ENCODE assay signal across 8 cellular contexts in the genomic region with DNA sequence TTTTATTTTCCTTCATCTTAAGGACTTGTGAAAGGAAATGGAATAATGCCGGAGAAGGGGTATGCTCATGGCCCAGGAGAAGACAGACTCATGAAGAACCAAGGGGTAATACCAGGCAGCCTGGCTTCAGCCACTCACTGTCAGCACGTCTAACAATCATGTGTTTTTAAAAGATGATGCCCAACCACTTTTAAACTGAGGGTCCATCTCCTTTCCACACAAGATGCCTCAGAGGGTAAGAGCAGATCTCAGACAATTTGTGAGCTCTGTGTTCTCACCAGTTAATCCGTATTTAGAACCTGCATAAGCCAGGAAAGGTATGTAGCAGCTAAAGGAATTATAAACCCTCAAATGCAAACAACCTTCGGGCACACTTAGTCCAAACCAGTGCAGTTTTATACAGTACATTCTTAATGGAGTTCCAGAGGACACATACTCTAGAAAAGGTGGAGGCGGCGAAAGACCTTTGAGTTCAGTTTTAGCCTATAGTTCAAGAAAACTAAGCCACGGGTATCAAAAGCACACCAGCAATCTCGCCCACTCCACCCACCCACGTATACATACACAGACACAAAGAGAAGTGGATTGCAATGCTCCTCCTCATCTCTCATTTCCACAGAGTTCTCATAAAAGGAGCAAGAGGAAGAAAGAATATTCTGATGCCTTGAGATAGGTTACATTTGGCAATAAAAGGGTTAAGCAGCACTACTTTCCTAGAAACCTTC. TPM values are rescaled to one million over a fixed set of nuclear protein-coding genes. Genes with fewer than 3 reads are reported as not detected.
DNase-seq lines count a peak whose midpoint lies in the region; ATAC-seq, FAIRE-seq and TF ChIP-seq lines count a peak whose summit lies in the region.

No MANE protein-coding gene starts in this region.

- DNase-seq in CD14-positive monocyte (ENCODE audit: low spot score) (no peak), HCT116 (ENCODE audit: low read depth, low spot score) (no peak), mesendoderm (no peak), frontal cortex (ENCODE audit: low spot score in 2 of 2) (no peak), brain microvascular endothelial cell (no peak)

- H3K9me3 ChIP-seq in HCT116 (ENCODE audit: control insufficient read depth in 1 of 2, insufficient read depth in 1 of 2, low read depth in 1 of 2, low read length in 2 of 2), result no peaks in the 10 kb centered on the region

- no peak overlapping the region for H2BK120ac ChIP-seq in mesendoderm (ENCODE audit: low read depth, low read length)

- H4K20me1 ChIP-seq in HCT116 (ENCODE audit: insufficient read depth), result peaks cover 20% of the 10 kb centered on the region; the same call in 1 of the 2 replicates

- H2AK5ac ChIP-seq in mesendoderm (ENCODE audit: low read length), result no peak overlapping the region

- TF ChIP-seq CTCF in CD14-positive monocyte (IDR thresholded peaks at IDR 0.05), result no peak
- no peak for TF ChIP-seq CTCF in HCT116 (IDR thresholded peaks at IDR 0.05 in 2 of 3, conservative IDR thresholded peaks at IDR 0.05 in 1 of 3; ENCODE audit: borderline replicate concordance in 1 of 3, insufficient read depth in 1 of 3, low read depth in 2 of 3, low read length in 2 of 3)
- no peak for TF ChIP-seq CTCF in brain microvascular endothelial cell (IDR thresholded peaks at IDR 0.05; ENCODE audit: low read depth, low read length, missing control alignments)

- no peak overlapping the region for H4K5ac ChIP-seq in mesendoderm (ENCODE audit: low read length)

- no peak overlapping the region for H2BK5ac ChIP-seq in mesendoderm (ENCODE audit: low read length)

- H2BK15ac ChIP-seq in mesendoderm (replicated peaks; ENCODE audit: low read depth), result no peak overlapping the region

- H3K9ac ChIP-seq in HCT116 (ENCODE audit: low read length), result no peak overlapping the region
- peak overlapping the region; percentile 6 for H3K9ac ChIP-seq in mesendoderm (ENCODE audit: low read length)

- H3K4me2 ChIP-seq in HCT116 (ENCODE audit: low read length), result peak overlapping the region; percentile 79; the same call in 1 of the 2 replicates
- peak overlapping the region; percentile 24 for H3K4me2 ChIP-seq in mesendoderm (ENCODE audit: low read length)

- no peak overlapping the region for H3K4ac ChIP-seq in mesendoderm (ENCODE audit: low read depth, low read length)

- CTCF ChIA-PET in HCT116 (lab: Charles Lee), result interaction anchor here (1.3 kb wide), 1 partner anchor 24 kb away, joined by 4 read pairs; no protein-coding TSS in a partner anchor

- TF ChIP-seq RAD21 in HCT116 (IDR thresholded peaks at IDR 0.05; ENCODE audit: low read depth), result no peak

- no peak overlapping the region for H3K23ac ChIP-seq in mesendoderm (ENCODE audit: low read length)

- H4K8ac ChIP-seq in mesendoderm (ENCODE audit: low read depth, low read length), result no peak overlapping the region

- RAD21 ChIA-PET in HCT116 (lab: Charles Lee; ENCODE audit: low non-redundant PET in 1 of 2, low total read pairs in 2 of 2, uncharacterized antibody in 2 of 2, unreplicated experiment in 2 of 2), result no interaction called here

- in situ Hi-C loops in brain microvascular endothelial cell (cut with HindIII; ENCODE audit: low pct_ligation_motif_present, low sequenced_read_pairs), result no loop called here

- peak overlapping the region; percentile 99 for H3K4me3 Mint-ChIP-seq in CD14-positive monocyte
- H3K4me3 Mint-ChIP-seq in activated naive CD8-positive, alpha-beta T cell, result peak overlapping the region; percentile 99

- no TSS peak for BruUV-seq in HCT116 (replicated peaks; lab: Mats Ljungman, UMichigan)

- no CpG with 5 or more reads among the region's 9 CpGs for whole genome bisulfite sequencing in mesendoderm (ENCODE audit: extremely low coverage, insufficient coverage, low lambda C conversion rate)

- H3K27ac ChIP-seq in HCT116 (ENCODE audit: low read depth, low read length) (no peak overlapping the region), mesendoderm (ENCODE audit: low read depth, low read length) (no peak overlapping the region), brain microvascular endothelial cell (no peak overlapping the region)

- H3K9me2 ChIP-seq in HCT116 (ENCODE audit: insufficient read depth), result no peaks in the 10 kb centered on the region

- no peak for FAIRE-seq in frontal cortex (lab: Jason Lieb, UNC)

- peaks cover 7% of the 10 kb centered on the region for H3K79me1 ChIP-seq in mesendoderm (ENCODE audit: low read length)

- peaks cover 0 to 3% (median 0%) of the 10 kb centered on the region in 7 donors for H3K9me3 Mint-ChIP-seq in CD14-positive monocyte
- no peaks in the 10 kb centered on the region for H3K9me3 Mint-ChIP-seq in activated naive CD8-positive, alpha-beta T cell (ENCODE audit: low read depth)

- no peak overlapping the region for H2AFZ ChIP-seq in HCT116 (ENCODE audit: low read depth, low read length, poor library complexity, severe bottlenecking)

- ATAC-seq in HCT116 (no peak), GM21423 (IDR thresholded peaks at IDR 0.05; ENCODE audit: unreplicated experiment) (no peak), HG02623 (IDR thresholded peaks at IDR 0.05; ENCODE audit: unreplicated experiment) (no peak)

- H3K27me3 Mint-ChIP-seq in CD14-positive monocyte (ENCODE audit: low read depth in 3 of 3), result peaks cover 0 to 2% (median 0%) of the 10 kb centered on the region in 3 donors
- no peaks in the 10 kb centered on the region for H3K27me3 Mint-ChIP-seq in activated naive CD8-positive, alpha-beta T cell

- H3K18ac ChIP-seq in mesendoderm (ENCODE audit: low read length), result no peak overlapping the region

- no peak overlapping the region for H3K4me3 ChIP-seq in HCT116 (replicated peaks in 1 of 2; ENCODE audit: low read depth in 1 of 2, low read length in 2 of 2)
- no peak overlapping the region for H3K4me3 ChIP-seq in mesendoderm (ENCODE audit: low read length)
- no peak overlapping the region for H3K4me3 ChIP-seq in brain microvascular endothelial cell (ENCODE audit: low read depth, low read length)

- H3K4me1 ChIP-seq in HCT116 (ENCODE audit: control insufficient read depth in 1 of 2, insufficient read depth in 2 of 2, low read length in 2 of 2), result peaks cover 6 to 25% of the 10 kb centered on the region in 2 experiments
- peaks cover 14% of the 10 kb centered on the region for H3K4me1 ChIP-seq in mesendoderm (ENCODE audit: control insufficient read depth, low read depth, low read length)

- H3K27me3 ChIP-seq in HCT116 (ENCODE audit: insufficient read depth, low read length) (no peaks in the 10 kb centered on the region), mesendoderm (ENCODE audit: insufficient read depth, low read length, poor library complexity) (no peaks in the 10 kb centered on the region), brain microvascular endothelial cell (replicated peaks) (no peaks in the 10 kb centered on the region)

- POLR2A ChIA-PET in HCT116 (lab: Charles Lee), result interaction anchor here (0.6 kb wide), 1 partner anchor 1280 kb away, joined by 3 read pairs; no protein-coding TSS in a partner anchor

- H3K27ac Mint-ChIP-seq in CD14-positive monocyte, result peak overlapping the region; percentile 72 to 97 (median 96)
- H3K27ac Mint-ChIP-seq in activated naive CD8-positive, alpha-beta T cell, result peak overlapping the region; percentile 96

- TF ChIP-seq POLR2A in HCT116 (IDR thresholded peaks at IDR 0.05; ENCODE audit: borderline replicate concordance, extremely low read depth, insufficient read depth, insufficient read length), result no peak

- peaks cover 2 to 13% of the 10 kb centered on the region in 2 experiments; a peak in 1 of 4 replicates for H3K36me3 ChIP-seq in HCT116 (ENCODE audit: control insufficient read depth in 1 of 2, insufficient read depth in 2 of 2, low read length in 2 of 2)
- peaks cover 2% of the 10 kb centered on the region for H3K36me3 ChIP-seq in mesendoderm (ENCODE audit: control insufficient read depth, insufficient read depth, low read length)
- H3K36me3 ChIP-seq in brain microvascular endothelial cell (replicated peaks), result peaks cover 12% of the 10 kb centered on the region

- H3K79me2 ChIP-seq in HCT116 (ENCODE audit: insufficient read depth, low read length), result peaks cover 73% of the 10 kb centered on the region
- H3K79me2 ChIP-seq in mesendoderm (ENCODE audit: control insufficient read depth, insufficient read depth, low read length), result peaks cover 55% of the 10 kb centered on the region

- intact Hi-C loops in CD14-positive monocyte (cut with micrococcal nuclease), result loop anchor here in 1 of 2 donors (5.0 kb wide), 1 partner anchor 34 kb away; no protein-coding TSS in a partner anchor
- intact Hi-C loops in HCT116 (cut with micrococcal nuclease), result loop anchor here (5.0 kb wide), 1 partner anchor 1439 kb away; a partner anchor contains a TSS

- H3K36me3 Mint-ChIP-seq in CD14-positive monocyte, result peaks cover 22 to 39% of the 10 kb centered on the region in 2 donors
- peaks cover 10% of the 10 kb centered on the region for H3K36me3 Mint-ChIP-seq in activated naive CD8-positive, alpha-beta T cell

- peak overlapping the region; percentile 57 for H3K56ac ChIP-seq in mesendoderm (ENCODE audit: low read length)

- peaks cover 57% of the 10 kb centered on the region for H3K4me1 Mint-ChIP-seq in CD14-positive monocyte
- H3K4me1 Mint-ChIP-seq in activated naive CD8-positive, alpha-beta T cell (ENCODE audit: low read depth), result peaks cover 64% of the 10 kb centered on the region

TF ChIP-seq in HCT116, 20 proteins besides CTCF, POLR2A, EP300 and RAD21 (continues in another document):
- no peak for TF ChIP-seq JUND (IDR thresholded peaks at IDR 0.05)
- no peak for TF ChIP-seq FOSL1 (IDR thresholded peaks at IDR 0.05; ENCODE audit: low read depth)
- TF ChIP-seq ZFX (IDR thresholded peaks at IDR 0.05), result no peak
- TF ChIP-seq SRF (IDR thresholded peaks at IDR 0.05; ENCODE audit: low read depth), result no peak
- no peak for TF ChIP-seq EZH2 (IDR thresholded peaks at IDR 0.05)
- TF ChIP-seq, protein P1, sequence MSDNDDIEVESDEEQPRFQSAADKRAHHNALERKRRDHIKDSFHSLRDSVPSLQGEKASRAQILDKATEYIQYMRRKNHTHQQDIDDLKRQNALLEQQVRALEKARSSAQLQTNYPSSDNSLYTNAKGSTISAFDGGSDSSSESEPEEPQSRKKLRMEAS (IDR thresholded peaks at IDR 0.05), result no peak

RNA-seq across cellular contexts. Expression of a gene that starts 2.6 kb away (rescaled TPM):
- 10 to 100 TPM; 60.2 to 98.6 TPM for polyA plus RNA-seq in CD14-positive monocyte
- 142 TPM for total RNA-seq in HCT116 (2021; ENCODE audit: unreplicated experiment)
- 98.0 and 103 TPM in 2 replicates for polyA plus RNA-seq in HCT116 (2012)
- 75.1 TPM for polyA plus RNA-seq in mesendoderm (2013, experiment 1 of 2)
- polyA plus RNA-seq in mesendoderm (2013, experiment 2 of 2), result 72.9 TPM
- total RNA-seq in frontal cortex, result 22.4 TPM

RNA-seq across cellular contexts. Expression of a gene that starts 20.5 kb away (rescaled TPM):
- polyA plus RNA-seq in CD14-positive monocyte, result 10 to 100 TPM; 80.5 to 82.3 TPM
- total RNA-seq in HCT116 (2021; ENCODE audit: unreplicated experiment), result 91.9 TPM
- 91.2 and 93.8 TPM in 2 replicates for polyA plus RNA-seq in HCT116 (2012)
- 65.6 TPM for polyA plus RNA-seq in mesendoderm (2013, experiment 1 of 2)
- polyA plus RNA-seq in mesendoderm (2013, experiment 2 of 2), result 64.3 TPM
- 44.8 TPM for total RNA-seq in frontal cortex

RNA-seq across cellular contexts. Expression of a gene that starts 20.6 kb away (rescaled TPM):
- 1 to 10 TPM; 1.0 to 1.3 TPM for polyA plus RNA-seq in CD14-positive monocyte
- total RNA-seq in HCT116 (2021; ENCODE audit: unreplicated experiment) (8.7 TPM), frontal cortex (7.3 TPM)
- 5.1 and 5.4 TPM in 2 replicates for polyA plus RNA-seq in HCT116 (2012)
- polyA plus RNA-seq in mesendoderm (2013, experiment 1 of 2), result 4.3 TPM
- polyA plus RNA-seq in mesendoderm (2013, experiment 2 of 2), result 4.2 TPM

RNA-seq across cellular contexts. Expression of a gene that starts 35.1 kb away (rescaled TPM):
- 1 to 10 TPM; 3.0 to 3.4 TPM for polyA plus RNA-seq in CD14-positive monocyte
- total RNA-seq in HCT116 (2021; ENCODE audit: unreplicated experiment) (37.2 TPM), frontal cortex (0.82 TPM)
- polyA plus RNA-seq in HCT116 (2012), result 29.5 and 30.8 TPM in 2 replicates
- 7.9 TPM for polyA plus RNA-seq in mesendoderm (2013, experiment 1 of 2)
- polyA plus RNA-seq in mesendoderm (2013, experiment 2 of 2), result 8.7 TPM
